ENCODE assay signal across 14 cellular contexts in genomic region chr2:216316743-216317142, GRCh38. TPM values are rescaled to one million over a fixed set of nuclear protein-coding genes. Genes with fewer than 3 reads are reported as not detected.
DNase-seq lines count a peak whose midpoint lies in the region; ATAC-seq and TF ChIP-seq lines count a peak whose summit lies in the region.
"Had no signal": no experiment of that assay in that cellular context is flagged by ENCODE, and none has a peak within 500 bp of the region (broad histone marks: within the 10 kb centered on the region; RNA-seq: fewer than 3 reads in every experiment).

No MANE protein-coding gene starts in this region.

- TF ChIP-seq CTCF in cardiac fibroblast (IDR thresholded peaks at IDR 0.05; ENCODE audit: low read depth, low read length) (no peak), kidney epithelial cell (IDR thresholded peaks at IDR 0.05; ENCODE audit: insufficient read depth, low read length, poor library complexity, severe bottlenecking) (no peak), Caco-2 (IDR thresholded peaks at IDR 0.05; ENCODE audit: insufficient read depth in 1 of 2, low read depth in 1 of 2, low read length in 1 of 2, severe bottlenecking in 1 of 2, unreplicated experiment in 1 of 2) (no peak), lower leg skin (IDR thresholded peaks at IDR 0.05) (no peak)

- H3K27ac Mint-ChIP-seq in Caco-2 (ENCODE audit: unreplicated experiment) = no peak overlapping the region
- H3K27ac Mint-ChIP-seq: T-helper 1 cell treated with Interleukin-12 subunit alpha and Interleukin-12 subunit beta and Interleukin-4 antibody, amounts not matched to agents 30 μg/mL and 1 μg/mL, for 36 hours had no signal

- H3K9me3 ChIP-seq in Caco-2 = no peaks in the 10 kb centered on the region
- H3K9me3 ChIP-seq in Karpas-422 (ENCODE audit: low read length) = no peaks in the 10 kb centered on the region

- CTCF ChIA-PET in Caco-2 (lab: Charles Lee) = no interaction called here

- peak; percentile 62 for DNase-seq in AG08396 (ENCODE audit: low spot score)
- peak; percentile 35 for DNase-seq in LHCN-M2 (ENCODE audit: low read depth)
- DNase-seq in cardiac fibroblast (ENCODE audit: low read depth in 2 of 2) = peak; percentile 22 to 86
- peak; percentile 74 for DNase-seq in kidney epithelial cell (ENCODE audit: low read depth)
- no peak for DNase-seq in Caco-2
- no peak for DNase-seq in Karpas-422
- no peak for DNase-seq in lower leg skin (ENCODE audit: low spot score in 2 of 2)
- DNase-seq: activated CD4-positive, alpha-beta T cell treated with anti-CD3 and anti-CD28 coated beads, Interleukin-2, amount 50 U/mL, for 48 hours; DND-41; GOT3; stimulated activated naive CD4-positive, alpha-beta T cell treated with Interleukin-2 at 50 U/mL for 16 hours had no signal

- H3K4me3 ChIP-seq in cardiac fibroblast (replicated peaks in 1 of 2; ENCODE audit: low read depth in 2 of 2, low read length in 2 of 2) (no peak overlapping the region), kidney epithelial cell (ENCODE audit: low read depth, low read length) (no peak overlapping the region), Caco-2 (ENCODE audit: low read depth, low read length) (no peak overlapping the region), Karpas-422 (ENCODE audit: low read length) (no peak overlapping the region), lower leg skin (ENCODE audit: low read depth, poor library complexity, severe bottlenecking) (no peak overlapping the region)

- H3K4me1 Mint-ChIP-seq in Caco-2 (ENCODE audit: low read depth, unreplicated experiment) = no peaks in the 10 kb centered on the region

- H4K20me1 ChIP-seq in Karpas-422 (ENCODE audit: insufficient read depth, low read depth, low read length) = no peaks in the 10 kb centered on the region

- intact Hi-C loops in Caco-2 (cut with micrococcal nuclease; ENCODE audit: unreplicated experiment) (no loop called here), lower leg skin (cut with DNase I; ENCODE audit: low total_unique reads) (no loop called here)

- no peaks in the 10 kb centered on the region for H3K79me2 ChIP-seq in Karpas-422 (ENCODE audit: low read length)

- no peak for ATAC-seq in GM19023 (IDR thresholded peaks at IDR 0.05; ENCODE audit: unreplicated experiment)

- H2AFZ ChIP-seq in Karpas-422 (ENCODE audit: low read length) = no peak overlapping the region

- H3K27me3 Mint-ChIP-seq in Caco-2 (ENCODE audit: insufficient read depth, unreplicated experiment) = peaks cover 33% of the 10 kb centered on the region

- no peaks in the 10 kb centered on the region for H3K9me2 ChIP-seq in Karpas-422 (replicated peaks; ENCODE audit: insufficient read depth, low read length)

- H3K27me3 ChIP-seq in kidney epithelial cell (ENCODE audit: control insufficient read depth, insufficient read depth, low read length) = no peaks in the 10 kb centered on the region
- H3K27me3 ChIP-seq in Caco-2 (replicated peaks; ENCODE audit: control insufficient read depth, insufficient read depth, low read length) = no peaks in the 10 kb centered on the region; the same call in none of the 2 replicates
- no peaks in the 10 kb centered on the region for H3K27me3 ChIP-seq in Karpas-422 (ENCODE audit: low read length)

- H3K36me3 Mint-ChIP-seq in Caco-2 (ENCODE audit: insufficient read depth, unreplicated experiment) = no peaks in the 10 kb centered on the region

- POLR2A ChIA-PET in Caco-2 (lab: Charles Lee) = no interaction called here

- no peak overlapping the region for H3K4me2 ChIP-seq in Karpas-422 (ENCODE audit: low read depth, low read length, poor library complexity, severe bottlenecking)

- no peak overlapping the region for H3K9ac ChIP-seq in Karpas-422 (ENCODE audit: low read length)

- H3K4me1 ChIP-seq in Caco-2 (no peaks in the 10 kb centered on the region), Karpas-422 (ENCODE audit: low read length) (no peaks in the 10 kb centered on the region)

- H3K27ac ChIP-seq in Karpas-422 (ENCODE audit: low read length) = no peak overlapping the region

- 60 to 88% methylated on average over 2 of the region's 2 CpGs for WGBS in lower leg skin, 2 donors

- no peak overlapping the region for H3K4me3 Mint-ChIP-seq in Caco-2 (ENCODE audit: unreplicated experiment)
- H3K4me3 Mint-ChIP-seq: T-helper 1 cell treated with Interleukin-12 subunit alpha and Interleukin-12 subunit beta and Interleukin-4 antibody, amounts not matched to agents 30 μg/mL and 1 μg/mL, for 36 hours had no signal

- TF ChIP-seq POLR2A in lower leg skin (IDR thresholded peaks at IDR 0.05) = no peak

- no peaks in the 10 kb centered on the region for H3K9me3 Mint-ChIP-seq in Caco-2 (ENCODE audit: unreplicated experiment)
- H3K9me3 Mint-ChIP-seq: T-helper 1 cell treated with Interleukin-12 subunit alpha and Interleukin-12 subunit beta and Interleukin-4 antibody, amounts not matched to agents 30 μg/mL and 1 μg/mL, for 36 hours had no signal

- no TSS peak for BruUV-seq in Caco-2 (replicated peaks; lab: Mats Ljungman, UMichigan)

- H3K36me3 ChIP-seq in kidney epithelial cell (ENCODE audit: control insufficient read depth, insufficient read depth, low read length) = no peaks in the 10 kb centered on the region
- H3K36me3 ChIP-seq in Caco-2 (ENCODE audit: control insufficient read depth, insufficient read depth, low read length) = no peaks in the 10 kb centered on the region
- H3K36me3 ChIP-seq in Karpas-422 (ENCODE audit: insufficient read depth, low read length) = no peaks in the 10 kb centered on the region

RNA-seq across cellular contexts. Expression of gene MARCHF4, which starts 55.5 kb away (rescaled TPM):
- total RNA-seq in LHCN-M2 (2014; rRNA removed) = 1.9 and 2.7 TPM in 2 replicates
- 17.2 TPM for polyA plus RNA-seq in LHCN-M2 (2012)
- 17.2 and 18.3 TPM in 2 replicates for total RNA-seq in kidney epithelial cell
- not detected in 2 replicates for total RNA-seq in Caco-2 (2022)
- not detected in 2 replicates for total RNA-seq in Karpas-422 (2014; rRNA removed; shearing (Covaris generic); ENCODE audit: low replicate concordance)
- total RNA-seq in lower leg skin = under 1 TPM in 2 of 4 donors, not detected in 2; 0.13 to 0.76 TPM
- total RNA-seq: mononuclear cell had no signal

Comparison
In these comparisons a context has a peak if more than half of its experiments do, and no peak if none do; other contexts are left out.
1. DNase-seq: peak in AG08396 (single experiment), LHCN-M2 (single experiment), cardiac fibroblast (2 of 2) and kidney epithelial cell (single experiment); none in Caco-2 (0 of 2), Karpas-422 (single experiment) and lower leg skin (0 of 2).